Comparison of ENCODE assay signal across 1 cellular context in genomic region chr1:100100202-100100601, GRCh38.
TF ChIP-seq lines count a peak whose summit lies in the region.

No MANE protein-coding gene starts in this region.

TF ChIP-seq in IMR-90, 13 proteins besides CTCF, POLR2A, EP300 and RAD21 (continued from another document):
- 0 out of 2 replicates have a peak, but pooled peaks have one; percentile 15 for TF ChIP-seq CEBPB (IDR thresholded peaks at IDR 0.05; ENCODE audit: low read depth, low read length)
